ENCODE assay signal across 1 cellular context in genomic region chr16:89599451-89599858, GRCh38.
TF ChIP-seq lines count a peak whose summit lies in the region.

No MANE protein-coding gene starts in this region.

TF ChIP-seq in HepG2, 621 proteins besides CTCF, POLR2A, EP300 and RAD21 (continued from another document and continues in another):
- no peak for TF ChIP-seq ZGPAT (CRISPR knock-in tag; IDR thresholded peaks at IDR 0.05)
- TF ChIP-seq EZH2 (conservative IDR thresholded peaks at IDR 0.05; ENCODE audit: low read depth, low read length) = no peak
- peak; percentile 39; the same call in 1 of the 2 replicates for TF ChIP-seq ZNF792 (CRISPR knock-in tag; IDR thresholded peaks at IDR 0.05)
- TF ChIP-seq PHF5A (CRISPR knock-in tag; IDR thresholded peaks at IDR 0.05; ENCODE audit: low read depth, unreplicated experiment) = no peak
- TF ChIP-seq MTA3 (CRISPR knock-in tag; IDR thresholded peaks at IDR 0.05) = no peak
- TF ChIP-seq ZNF263 (CRISPR knock-in tag; IDR thresholded peaks at IDR 0.05) = peak; percentile 90
- TF ChIP-seq TBX2 (CRISPR knock-in tag; IDR thresholded peaks at IDR 0.05; ENCODE audit: borderline replicate concordance) = 0 out of 2 replicates have a peak, but pooled peaks have one; percentile 19
- no peak for TF ChIP-seq ZNF235 (CRISPR knock-in tag; IDR thresholded peaks at IDR 0.05; ENCODE audit: borderline replicate concordance)
- TF ChIP-seq MZF1 (CRISPR knock-in tag; IDR thresholded peaks at IDR 0.05; ENCODE audit: borderline replicate concordance) = no peak
- no peak for TF ChIP-seq HNRNPK (IDR thresholded peaks at IDR 0.05; ENCODE audit: low read depth, low read length, poor library complexity, severe bottlenecking)
- no peak for TF ChIP-seq POGZ (CRISPR knock-in tag; IDR thresholded peaks at IDR 0.05)
- TF ChIP-seq XRCC5 (optimal IDR thresholded peaks at IDR 0.05; ENCODE audit: low read length) = peak; percentile 72
- no peak for TF ChIP-seq BHLHE40 (IDR thresholded peaks at IDR 0.05; ENCODE audit: low read length)
- TF ChIP-seq JARID2 (CRISPR knock-in tag; IDR thresholded peaks at IDR 0.05; ENCODE audit: insufficient replicate concordance) = peak; percentile 55
- no peak for TF ChIP-seq ZNF451 (CRISPR knock-in tag; IDR thresholded peaks at IDR 0.05)
- TF ChIP-seq, protein P1, sequence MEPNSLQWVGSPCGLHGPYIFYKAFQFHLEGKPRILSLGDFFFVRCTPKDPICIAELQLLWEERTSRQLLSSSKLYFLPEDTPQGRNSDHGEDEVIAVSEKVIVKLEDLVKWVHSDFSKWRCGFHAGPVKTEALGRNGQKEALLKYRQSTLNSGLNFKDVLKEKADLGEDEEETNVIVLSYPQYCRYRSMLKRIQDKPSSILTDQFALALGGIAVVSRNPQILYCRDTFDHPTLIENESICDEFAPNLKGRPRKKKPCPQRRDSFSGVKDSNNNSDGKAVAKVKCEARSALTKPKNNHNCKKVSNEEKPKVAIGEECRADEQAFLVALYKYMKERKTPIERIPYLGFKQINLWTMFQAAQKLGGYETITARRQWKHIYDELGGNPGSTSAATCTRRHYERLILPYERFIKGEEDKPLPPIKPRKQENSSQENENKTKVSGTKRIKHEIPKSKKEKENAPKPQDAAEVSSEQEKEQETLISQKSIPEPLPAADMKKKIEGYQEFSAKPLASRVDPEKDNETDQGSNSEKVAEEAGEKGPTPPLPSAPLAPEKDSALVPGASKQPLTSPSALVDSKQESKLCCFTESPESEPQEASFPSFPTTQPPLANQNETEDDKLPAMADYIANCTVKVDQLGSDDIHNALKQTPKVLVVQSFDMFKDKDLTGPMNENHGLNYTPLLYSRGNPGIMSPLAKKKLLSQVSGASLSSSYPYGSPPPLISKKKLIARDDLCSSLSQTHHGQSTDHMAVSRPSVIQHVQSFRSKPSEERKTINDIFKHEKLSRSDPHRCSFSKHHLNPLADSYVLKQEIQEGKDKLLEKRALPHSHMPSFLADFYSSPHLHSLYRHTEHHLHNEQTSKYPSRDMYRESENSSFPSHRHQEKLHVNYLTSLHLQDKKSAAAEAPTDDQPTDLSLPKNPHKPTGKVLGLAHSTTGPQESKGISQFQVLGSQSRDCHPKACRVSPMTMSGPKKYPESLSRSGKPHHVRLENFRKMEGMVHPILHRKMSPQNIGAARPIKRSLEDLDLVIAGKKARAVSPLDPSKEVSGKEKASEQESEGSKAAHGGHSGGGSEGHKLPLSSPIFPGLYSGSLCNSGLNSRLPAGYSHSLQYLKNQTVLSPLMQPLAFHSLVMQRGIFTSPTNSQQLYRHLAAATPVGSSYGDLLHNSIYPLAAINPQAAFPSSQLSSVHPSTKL (CRISPR knock-in tag; IDR thresholded peaks at IDR 0.05) = no peak
- TF ChIP-seq ZNF607 (CRISPR knock-in tag; IDR thresholded peaks at IDR 0.05; ENCODE audit: borderline replicate concordance) = no peak
- no peak for TF ChIP-seq RFXANK (CRISPR knock-in tag; IDR thresholded peaks at IDR 0.05)
- TF ChIP-seq RXRA (CRISPR knock-in tag; IDR thresholded peaks at IDR 0.05) = no peak
- TF ChIP-seq HOXD1 (CRISPR knock-in tag; IDR thresholded peaks at IDR 0.05) = no peak
- no peak for TF ChIP-seq SMARCC2 (IDR thresholded peaks at IDR 0.05)
- no peak for TF ChIP-seq ZNF333 (CRISPR knock-in tag; IDR thresholded peaks at IDR 0.05; ENCODE audit: borderline replicate concordance)
- 0 out of 2 replicates have a peak, but pooled peaks have one; percentile 26 for TF ChIP-seq ZNF350 (CRISPR knock-in tag; IDR thresholded peaks at IDR 0.05; ENCODE audit: borderline replicate concordance, low read depth)
- TF ChIP-seq MAFG (CRISPR knock-in tag; IDR thresholded peaks at IDR 0.05) = no peak
- TF ChIP-seq NFKB2 (CRISPR knock-in tag; IDR thresholded peaks at IDR 0.05; ENCODE audit: borderline replicate concordance) = no peak
- TF ChIP-seq ZNF556 (CRISPR knock-in tag; IDR thresholded peaks at IDR 0.05; ENCODE audit: borderline replicate concordance) = no peak
- TF ChIP-seq HMGXB4 (CRISPR knock-in tag; IDR thresholded peaks at IDR 0.05; ENCODE audit: borderline replicate concordance in 1 of 2, low read depth in 1 of 2) = peak; percentile 45 to 71; a peak in 1 of 4 replicates
- no peak for TF ChIP-seq RFX3 (CRISPR knock-in tag; IDR thresholded peaks at IDR 0.05)
- TF ChIP-seq, protein P2, sequence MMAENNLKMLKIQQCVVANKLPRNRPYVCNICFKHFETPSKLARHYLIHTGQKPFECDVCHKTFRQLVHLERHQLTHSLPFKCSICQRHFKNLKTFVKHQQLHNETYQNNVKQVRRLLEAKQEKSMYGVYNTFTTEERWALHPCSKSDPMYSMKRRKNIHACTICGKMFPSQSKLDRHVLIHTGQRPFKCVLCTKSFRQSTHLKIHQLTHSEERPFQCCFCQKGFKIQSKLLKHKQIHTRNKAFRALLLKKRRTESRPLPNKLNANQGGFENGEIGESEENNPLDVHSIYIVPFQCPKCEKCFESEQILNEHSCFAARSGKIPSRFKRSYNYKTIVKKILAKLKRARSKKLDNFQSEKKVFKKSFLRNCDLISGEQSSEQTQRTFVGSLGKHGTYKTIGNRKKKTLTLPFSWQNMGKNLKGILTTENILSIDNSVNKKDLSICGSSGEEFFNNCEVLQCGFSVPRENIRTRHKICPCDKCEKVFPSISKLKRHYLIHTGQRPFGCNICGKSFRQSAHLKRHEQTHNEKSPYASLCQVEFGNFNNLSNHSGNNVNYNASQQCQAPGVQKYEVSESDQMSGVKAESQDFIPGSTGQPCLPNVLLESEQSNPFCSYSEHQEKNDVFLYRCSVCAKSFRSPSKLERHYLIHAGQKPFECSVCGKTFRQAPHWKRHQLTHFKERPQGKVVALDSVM (CRISPR knock-in tag; IDR thresholded peaks at IDR 0.05) = no peak
- TF ChIP-seq ZNF737 (CRISPR knock-in tag; IDR thresholded peaks at IDR 0.05; ENCODE audit: borderline replicate concordance) = no peak
- no peak for TF ChIP-seq CBX2 (IDR thresholded peaks at IDR 0.05; ENCODE audit: low read depth, low read length)
- no peak for TF ChIP-seq CBX2 (CRISPR knock-in tag; IDR thresholded peaks at IDR 0.05; ENCODE audit: low read depth)
- TF ChIP-seq, protein P3, sequence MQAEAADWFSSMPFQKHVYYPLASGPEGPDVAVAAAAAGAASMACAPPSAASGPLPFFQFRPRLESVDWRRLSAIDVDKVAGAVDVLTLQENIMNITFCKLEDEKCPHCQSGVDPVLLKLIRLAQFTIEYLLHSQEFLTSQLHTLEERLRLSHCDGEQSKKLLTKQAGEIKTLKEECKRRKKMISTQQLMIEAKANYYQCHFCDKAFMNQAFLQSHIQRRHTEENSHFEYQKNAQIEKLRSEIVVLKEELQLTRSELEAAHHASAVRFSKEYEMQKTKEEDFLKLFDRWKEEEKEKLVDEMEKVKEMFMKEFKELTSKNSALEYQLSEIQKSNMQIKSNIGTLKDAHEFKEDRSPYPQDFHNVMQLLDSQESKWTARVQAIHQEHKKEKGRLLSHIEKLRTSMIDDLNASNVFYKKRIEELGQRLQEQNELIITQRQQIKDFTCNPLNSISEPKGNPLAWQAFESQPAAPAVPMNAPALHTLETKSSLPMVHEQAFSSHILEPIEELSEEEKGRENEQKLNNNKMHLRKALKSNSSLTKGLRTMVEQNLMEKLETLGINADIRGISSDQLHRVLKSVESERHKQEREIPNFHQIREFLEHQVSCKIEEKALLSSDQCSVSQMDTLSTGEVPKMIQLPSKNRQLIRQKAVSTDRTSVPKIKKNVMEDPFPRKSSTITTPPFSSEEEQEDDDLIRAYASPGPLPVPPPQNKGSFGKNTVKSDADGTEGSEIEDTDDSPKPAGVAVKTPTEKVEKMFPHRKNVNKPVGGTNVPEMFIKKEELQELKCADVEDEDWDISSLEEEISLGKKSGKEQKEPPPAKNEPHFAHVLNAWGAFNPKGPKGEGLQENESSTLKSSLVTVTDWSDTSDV (CRISPR knock-in tag; IDR thresholded peaks at IDR 0.05) = no peak
- no peak for TF ChIP-seq ZNF446 (CRISPR knock-in tag; IDR thresholded peaks at IDR 0.05)
- TF ChIP-seq HINFP (CRISPR knock-in tag; IDR thresholded peaks at IDR 0.05; ENCODE audit: low read depth) = no peak
- TF ChIP-seq, protein P4, sequence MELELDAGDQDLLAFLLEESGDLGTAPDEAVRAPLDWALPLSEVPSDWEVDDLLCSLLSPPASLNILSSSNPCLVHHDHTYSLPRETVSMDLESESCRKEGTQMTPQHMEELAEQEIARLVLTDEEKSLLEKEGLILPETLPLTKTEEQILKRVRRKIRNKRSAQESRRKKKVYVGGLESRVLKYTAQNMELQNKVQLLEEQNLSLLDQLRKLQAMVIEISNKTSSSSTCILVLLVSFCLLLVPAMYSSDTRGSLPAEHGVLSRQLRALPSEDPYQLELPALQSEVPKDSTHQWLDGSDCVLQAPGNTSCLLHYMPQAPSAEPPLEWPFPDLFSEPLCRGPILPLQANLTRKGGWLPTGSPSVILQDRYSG (CRISPR knock-in tag; IDR thresholded peaks at IDR 0.05) = no peak
- TF ChIP-seq ASH2L (IDR thresholded peaks at IDR 0.05; ENCODE audit: insufficient read length, low read depth, low read length) = no peak
- no peak for TF ChIP-seq ZNF512 (CRISPR knock-in tag; IDR thresholded peaks at IDR 0.05)
- no peak for TF ChIP-seq BCL3 (CRISPR knock-in tag; IDR thresholded peaks at IDR 0.05)
- TF ChIP-seq ZSCAN12 (CRISPR knock-in tag; IDR thresholded peaks at IDR 0.05) = no peak
- peak; percentile 45; the same call in 1 of the 2 replicates for TF ChIP-seq ZBTB33 (CRISPR knock-in tag; IDR thresholded peaks at IDR 0.05)
- no peak for TF ChIP-seq YY1 (IDR thresholded peaks at IDR 0.05; ENCODE audit: insufficient read depth, insufficient replicate concordance, low read depth, low read length)
